In genomic region chr16:11085025-11085485, GRCh38 we compare ENCODE assay signal across 13 cellular contexts.
DNase-seq lines count a peak whose midpoint lies in the region; ATAC-seq and TF ChIP-seq lines count a peak whose summit lies in the region.
"Had no signal": no experiment of that assay in that cellular context is flagged by ENCODE, and none has a peak within 500 bp of the region (broad histone marks: within the 10 kb centered on the region; RNA-seq: fewer than 3 reads in every experiment).

No MANE protein-coding gene starts in this region.

- H3K27me3 Mint-ChIP-seq in neural crest cell (ENCODE audit: low read depth), result no peaks in the 10 kb centered on the region
- H3K27me3 Mint-ChIP-seq: activated CD8-positive, alpha-beta memory T cell treated with anti-CD3 and anti-CD28 coated beads, Interleukin-2, amount 10 ng/mL, durations not matched to agents 7 days and 5 days had no signal

- H3K4me3 Mint-ChIP-seq in neural crest cell, result no peak overlapping the region
- H3K4me3 Mint-ChIP-seq: activated CD8-positive, alpha-beta memory T cell treated with anti-CD3 and anti-CD28 coated beads, Interleukin-2, amount 10 ng/mL, durations not matched to agents 7 days and 5 days; immature natural killer cell had no signal

- H3K4me1 ChIP-seq in left ventricle myocardium inferior, result no peaks in the 10 kb centered on the region

- DNase-seq in left cardiac atrium (no peak), left ventricle myocardium inferior (no peak), brain microvascular endothelial cell (no peak), neural crest cell (ENCODE audit: low read depth, low spot score) (no peak), NCI-H2081 treated with DMSO at 0.1 percent for 48 hours (lab: John Stamatoyannopoulos, UW) (no peak), mucosa of gallbladder (ENCODE audit: low spot score) (no peak)
- DNase-seq in effector CD4-positive, alpha-beta T cell, result no peak
- DNase-seq: activated CD8-positive, alpha-beta memory T cell treated with anti-CD3 and anti-CD28 coated beads, Interleukin-2, amount 10 ng/mL, durations not matched to agents 7 days and 5 days; AML-193; immature natural killer cell; NCI-H1092; stimulated activated CD4-positive, alpha-beta T cell treated with anti-CD3 and anti-CD28 coated beads, Interleukin-2, amount 100 ng/mL, for 24 hours had no signal

- H3K9me3 ChIP-seq in left ventricle myocardium inferior (replicated peaks), result no peaks in the 10 kb centered on the region

- TF ChIP-seq CTCF in left ventricle myocardium inferior (IDR thresholded peaks at IDR 0.05; ENCODE audit: borderline replicate concordance), result no peak
- no peak for TF ChIP-seq CTCF in brain microvascular endothelial cell (IDR thresholded peaks at IDR 0.05; ENCODE audit: low read depth, low read length, missing control alignments)
- no peak for TF ChIP-seq CTCF in neural crest cell (conservative IDR thresholded peaks at IDR 0.05)

- H3K9me3 Mint-ChIP-seq in neural crest cell, result no peaks in the 10 kb centered on the region
- H3K9me3 Mint-ChIP-seq: immature natural killer cell had no signal

- H3K27ac ChIP-seq in left ventricle myocardium inferior (replicated peaks), result no peak overlapping the region
- H3K27ac ChIP-seq in brain microvascular endothelial cell, result peak overlapping the region; percentile 73

- peak overlapping the region; percentile 97 for H3K27ac Mint-ChIP-seq in neural crest cell (ENCODE audit: unreplicated experiment)
- H3K27ac Mint-ChIP-seq: activated CD8-positive, alpha-beta memory T cell treated with anti-CD3 and anti-CD28 coated beads, Interleukin-2, amount 10 ng/mL, durations not matched to agents 7 days and 5 days; immature natural killer cell had no signal

- H3K36me3 Mint-ChIP-seq in neural crest cell (ENCODE audit: low read depth), result no peaks in the 10 kb centered on the region

- intact Hi-C loops in left cardiac atrium (cut with DNase I), result no loop called here
- intact Hi-C loops in left ventricle myocardium inferior (cut with micrococcal nuclease), result no loop called here

- peak; percentile 25 to 29 for ATAC-seq in left cardiac atrium
- no peak for ATAC-seq in HG02884 (IDR thresholded peaks at IDR 0.05; ENCODE audit: unreplicated experiment)
- ATAC-seq: activated CD8-positive, alpha-beta memory T cell treated with anti-CD3 and anti-CD28 coated beads, Interleukin-2, amount 10 ng/mL, durations not matched to agents 7 days and 5 days had no signal

- in situ Hi-C loops in brain microvascular endothelial cell (cut with HindIII; ENCODE audit: low pct_ligation_motif_present, low sequenced_read_pairs), result no loop called here

- H3K4me3 ChIP-seq in left ventricle myocardium inferior (no peak overlapping the region), brain microvascular endothelial cell (ENCODE audit: low read depth, low read length) (no peak overlapping the region)

- H3K27me3 ChIP-seq in left ventricle myocardium inferior (ENCODE audit: low read depth) (no peaks in the 10 kb centered on the region), brain microvascular endothelial cell (replicated peaks) (no peaks in the 10 kb centered on the region)

- peaks cover 23% of the 10 kb centered on the region for H3K36me3 ChIP-seq in left ventricle myocardium inferior
- H3K36me3 ChIP-seq in brain microvascular endothelial cell (replicated peaks), result no peaks in the 10 kb centered on the region

- H3K4me1 Mint-ChIP-seq in neural crest cell, result peaks cover 14% of the 10 kb centered on the region
